ENCODE assay signal across 18 cellular contexts in genomic region chr16:69495821-69496220, GRCh38.
"Had no signal": no experiment of that assay in that cellular context is flagged by ENCODE, and none has a peak within 500 bp of the region (broad histone marks: within the 10 kb centered on the region; RNA-seq: fewer than 3 reads in every experiment).

No MANE protein-coding gene starts in this region.

- H3K4me3 ChIP-seq: gastrocnemius medialis, hepatocyte, lung, psoas muscle, thyroid gland had no signal

- H3K36me3 ChIP-seq: gastrocnemius medialis, thyroid gland had no signal

- DNase-seq: activated B cell treated with CpG ODN at 0.5 μM for 24 hours; activated CD4-positive, alpha-beta T cell treated with anti-CD3 and anti-CD28 coated beads, Interleukin-2, amount 10 ng/mL, durations not matched to agents 24 days and 14 days; activated naive CD4-positive, alpha-beta T cell treated with anti-CD3 and anti-CD28 coated beads for 36 hours; activated T-cell treated with anti-CD3 and anti-CD28 coated beads for 4 hours; caudate nucleus; cortex of kidney; effector memory CD4-positive, alpha-beta T cell; gastrocnemius medialis; naive thymus-derived CD8-positive, alpha-beta T cell; nucleus accumbens; psoas muscle; stimulated activated CD4-positive, alpha-beta T cell treated with anti-CD3 and anti-CD28 coated beads, Interleukin-4, amount 100 ng/mL, for 1 hour; stimulated activated CD8-positive, alpha-beta memory T cell treated with anti-CD3 and anti-CD28 coated beads, Interleukin-4, amount 100 ng/mL, for 48 hours had no signal

- H3K27me3 ChIP-seq: gastrocnemius medialis, hepatocyte, thyroid gland had no signal

- H2AFZ ChIP-seq: hepatocyte had no signal

- H3K79me2 ChIP-seq: hepatocyte had no signal

- H3K27ac ChIP-seq: epithelial cell of prostate, gastrocnemius medialis, hepatocyte, psoas muscle, thyroid gland had no signal

- H3K4me2 ChIP-seq: hepatocyte had no signal

- H3K9me3 ChIP-seq: gastrocnemius medialis, psoas muscle, thyroid gland had no signal

- H3K4me1 ChIP-seq: gastrocnemius medialis, psoas muscle had no signal

- ATAC-seq: activated T-helper 17 cell treated with anti-CD3 and anti-CD28 coated beads, Interleukin-2, amount 50 U/mL, for 72 hours; gastrocnemius medialis; naive thymus-derived CD8-positive, alpha-beta T cell had no signal
